In genomic region chr1:183953031-183953430, GRCh38 we compare ENCODE assay signal across 16 cellular contexts.
DNase-seq lines count a peak whose midpoint lies in the region; ATAC-seq and TF ChIP-seq lines count a peak whose summit lies in the region.
"Had no signal": no experiment of that assay in that cellular context is flagged by ENCODE, and none has a peak within 500 bp of the region (broad histone marks: within the 10 kb centered on the region; RNA-seq: fewer than 3 reads in every experiment).

No MANE protein-coding gene starts in this region.

- H3K9me3 ChIP-seq in PC-9 (ENCODE audit: insufficient read depth, low read depth) (no peaks in the 10 kb centered on the region), right cardiac atrium (ENCODE audit: control insufficient read depth, low read length) (no peaks in the 10 kb centered on the region)
- H3K9me3 ChIP-seq: SJCRH30 had no signal

- H3K79me2 ChIP-seq in PC-9 (ENCODE audit: low read depth), result no peaks in the 10 kb centered on the region

- ATAC-seq in right cardiac atrium, result peak; percentile 51 to 57
- ATAC-seq: activated naive CD4-positive, alpha-beta T cell treated with anti-CD3 and anti-CD28 coated beads, Interleukin-2, amount 50 U/mL, for 72 hours had no signal

- peak overlapping the region; percentile 39; the same call in 1 of the 2 replicates for H2AFZ ChIP-seq in PC-9

- H3K36me3 ChIP-seq in PC-9 (ENCODE audit: low read depth), result no peaks in the 10 kb centered on the region
- H3K36me3 ChIP-seq: SJCRH30 had no signal

- H3K27me3 ChIP-seq in PC-9 (ENCODE audit: insufficient read depth, low read depth) (no peaks in the 10 kb centered on the region), right cardiac atrium (ENCODE audit: control insufficient read depth, insufficient read depth) (no peaks in the 10 kb centered on the region)
- H3K27me3 ChIP-seq: SJCRH30 had no signal

- no peaks in the 10 kb centered on the region for H4K20me1 ChIP-seq in PC-9 (ENCODE audit: insufficient read depth)

- DNase-seq in NCI-H1092 treated with DMSO at 0.1 percent for 48 hours (lab: John Stamatoyannopoulos, UW) (peak; percentile 33), NCI-H1092 (lab: John Stamatoyannopoulos, UW) (no peak), PC-9 (no peak), right cardiac atrium (no peak), substantia nigra (lab: John Stamatoyannopoulos, UW) (no peak), NCI-H226 (no peak), KG1 (lab: John Stamatoyannopoulos, UW) (no peak)
- no peak for DNase-seq in stimulated activated CD4-positive, alpha-beta T cell treated with anti-CD3 and anti-CD28 coated beads, Interleukin-4, amount 100 ng/mL, for 24 hours
- DNase-seq: 8988T; activated CD4-positive, alpha-beta T cell treated with anti-CD3 and anti-CD28 coated beads, Interleukin-2, amount 10 ng/mL, durations not matched to agents 24 days and 14 days; activated T-cell treated with anti-CD3 and anti-CD28 coated beads for 4 hours; endodermal cell; midbrain; NCI-H2029 treated with DMSO at 0.1 percent for 48 hours; SJCRH30 had no signal

- no peak overlapping the region for H3K4me2 ChIP-seq in PC-9

- H3K27ac ChIP-seq in PC-9 (no peak overlapping the region), right cardiac atrium (ENCODE audit: low read length) (peak overlapping the region; percentile 38), substantia nigra (ENCODE audit: low read depth, low read length, poor library complexity, severe bottlenecking) (peak overlapping the region; percentile 63)
- H3K27ac ChIP-seq: SJCRH30 had no signal

- no peaks in the 10 kb centered on the region for H3K9me2 ChIP-seq in PC-9 (ENCODE audit: insufficient read depth)

- 45% methylated on average over 5 of the region's 5 CpGs for WGBS in right cardiac atrium

- CTCF ChIA-PET in PC-9 (lab: Charles Lee), result no interaction called here

- H3K4me3 ChIP-seq in PC-9, result no peak overlapping the region
- no peak overlapping the region for H3K4me3 ChIP-seq in right cardiac atrium (ENCODE audit: low read length)
- H3K4me3 ChIP-seq: SJCRH30 had no signal

- POLR2A ChIA-PET in PC-9 (lab: Charles Lee; ENCODE audit: unreplicated experiment), result no interaction called here

- no peak for TF ChIP-seq CTCF in PC-9 (conservative IDR thresholded peaks at IDR 0.05)

- no peaks in the 10 kb centered on the region for H3F3A ChIP-seq in PC-9 (ENCODE audit: insufficient read depth, low read depth)

- intact Hi-C loops in PC-9 (cut with micrococcal nuclease; ENCODE audit: unreplicated experiment) (no loop called here), right cardiac atrium (cut with DNase I) (no loop called here)

- BruUV-seq in PC-9 (replicated peaks; lab: Mats Ljungman, UMichigan), result no TSS peak

- H3K4me1 ChIP-seq in PC-9 (replicated peaks; ENCODE audit: insufficient read depth) (no peaks in the 10 kb centered on the region), right cardiac atrium (ENCODE audit: control insufficient read depth, insufficient read depth, low read length) (peaks cover 1% of the 10 kb centered on the region)
- H3K4me1 ChIP-seq: SJCRH30 had no signal
